In the genomic region with DNA sequence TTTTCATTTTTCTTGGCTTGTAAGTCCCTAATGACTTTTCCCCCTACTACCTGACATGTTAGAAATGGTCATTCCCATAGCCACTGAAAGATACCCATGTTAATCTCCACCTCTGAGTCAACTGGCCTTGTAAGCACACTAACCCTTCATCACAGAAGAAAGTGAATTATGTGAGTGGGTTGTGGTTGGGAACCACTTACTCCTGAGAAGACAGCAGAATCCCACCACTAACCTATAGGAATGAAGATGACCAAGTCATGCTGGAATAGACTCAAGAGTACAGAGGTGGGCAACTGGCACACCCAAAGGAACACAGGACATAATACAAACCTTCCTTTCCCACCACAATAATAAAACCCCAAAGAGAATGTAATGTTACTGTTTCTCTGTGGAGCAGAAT, we compare ENCODE assay signal across 12 cellular contexts. TPM values are rescaled to one million over a fixed set of nuclear protein-coding genes. Genes with fewer than 3 reads are reported as not detected.
DNase-seq lines count a peak whose midpoint lies in the region; ATAC-seq, FAIRE-seq and TF ChIP-seq lines count a peak whose summit lies in the region.
"Had no signal": no experiment of that assay in that cellular context is flagged by ENCODE, and none has a peak within 500 bp of the region (broad histone marks: within the 10 kb centered on the region; RNA-seq: fewer than 3 reads in every experiment).

No MANE protein-coding gene starts in this region.

- H3K4me1 ChIP-seq in GM23248 (ENCODE audit: insufficient read depth), result peaks cover 46% of the 10 kb centered on the region
- peaks cover 48% of the 10 kb centered on the region for H3K4me1 ChIP-seq in astrocyte (ENCODE audit: insufficient read depth, low read length)
- H3K4me1 ChIP-seq in kidney (ENCODE audit: control insufficient read depth in 1 of 2, insufficient read depth in 1 of 2, low read depth in 1 of 2, low read length in 2 of 2), result peaks cover 3 to 15% of the 10 kb centered on the region in 2 donors

- CTCF ChIA-PET in activated CD4-positive, alpha-beta memory T cell treated with anti-CD3 and anti-CD28 coated beads for 36 hours (lab: Charles Lee), result no interaction called here

- peaks cover 20% of the 10 kb centered on the region for H3K36me3 Mint-ChIP-seq in astrocyte (ENCODE audit: low read depth, unreplicated experiment)
- peaks cover 3% of the 10 kb centered on the region for H3K36me3 Mint-ChIP-seq in activated CD4-positive, alpha-beta memory T cell treated with anti-CD3 and anti-CD28 coated beads for 36 hours

- in situ Hi-C loops in GM23248 (cut with MboI), result no loop called here

- POLR2A ChIA-PET in activated CD4-positive, alpha-beta memory T cell treated with anti-CD3 and anti-CD28 coated beads for 36 hours (lab: Charles Lee), result no interaction called here

- H3K9me3 Mint-ChIP-seq in astrocyte (ENCODE audit: unreplicated experiment), result no peaks in the 10 kb centered on the region
- H3K9me3 Mint-ChIP-seq in activated CD4-positive, alpha-beta memory T cell treated with anti-CD3 and anti-CD28 coated beads for 36 hours, result peaks cover 16% of the 10 kb centered on the region

- ATAC-seq in HG03439 (IDR thresholded peaks at IDR 0.05; ENCODE audit: unreplicated experiment) (no peak), GM19035 (IDR thresholded peaks at IDR 0.05; ENCODE audit: unreplicated experiment) (no peak)
- ATAC-seq: activated T-cell treated with anti-CD3 and anti-CD28 coated beads, Interleukin-2, amount 50 U/mL, for 4 hours had no signal

- H3K9me2 ChIP-seq in GM23248 (ENCODE audit: insufficient read depth), result no peaks in the 10 kb centered on the region

- H3K9ac ChIP-seq in GM23248 (peak overlapping the region; percentile 77), astrocyte (ENCODE audit: low read length) (peak overlapping the region; percentile 69), kidney (ENCODE audit: low read length in 2 of 2) (no peak overlapping the region)

- no peak overlapping the region for H3K4me3 Mint-ChIP-seq in astrocyte (ENCODE audit: unreplicated experiment)
- no peak overlapping the region for H3K4me3 Mint-ChIP-seq in activated CD4-positive, alpha-beta memory T cell treated with anti-CD3 and anti-CD28 coated beads for 36 hours
- H3K4me3 Mint-ChIP-seq: activated T-cell treated with anti-CD3 and anti-CD28 coated beads, Interleukin-2, amount 50 U/mL, for 4 hours had no signal

- H2AFZ ChIP-seq in GM23248 (no peak overlapping the region), astrocyte (ENCODE audit: low read depth, low read length) (no peak overlapping the region)

- DNase-seq in GM23248, result peak; percentile 60
- DNase-seq in astrocyte (ENCODE audit: low read depth), result peak; percentile 72
- no peak for DNase-seq in kidney
- no peak for DNase-seq in NCI-H2227 treated with DMSO at 0.1 percent for 48 hours (lab: John Stamatoyannopoulos, UW)
- DNase-seq in activated CD4-positive, alpha-beta memory T cell treated with anti-CD3 and anti-CD28 coated beads for 36 hours, result no peak
- DNase-seq: activated T-cell treated with anti-CD3 and anti-CD28 coated beads, Interleukin-2, amount 50 U/mL, for 4 hours; naive thymus-derived CD8-positive, alpha-beta T cell; NCI-H446 treated with DMSO at 0.1 percent for 48 hours; stimulated activated CD8-positive, alpha-beta memory T cell treated with anti-CD3 and anti-CD28 coated beads, Interleukin-4, amount 100 ng/mL, for 48 hours had no signal

- H3K27me3 Mint-ChIP-seq in astrocyte (ENCODE audit: low read depth, unreplicated experiment), result no peaks in the 10 kb centered on the region
- H3K27me3 Mint-ChIP-seq in activated CD4-positive, alpha-beta memory T cell treated with anti-CD3 and anti-CD28 coated beads for 36 hours, result peaks cover 7% of the 10 kb centered on the region

- peaks cover 50% of the 10 kb centered on the region for H3K79me2 ChIP-seq in GM23248 (ENCODE audit: insufficient read depth)
- peaks cover 20% of the 10 kb centered on the region for H3K79me2 ChIP-seq in astrocyte (ENCODE audit: insufficient read depth, low read length)

- no peaks in the 10 kb centered on the region for H4K20me1 ChIP-seq in GM23248 (ENCODE audit: insufficient read depth)
- no peaks in the 10 kb centered on the region for H4K20me1 ChIP-seq in astrocyte (ENCODE audit: insufficient read depth, low read length)

- H3K27ac Mint-ChIP-seq in astrocyte (ENCODE audit: unreplicated experiment), result no peak overlapping the region
- no peak overlapping the region for H3K27ac Mint-ChIP-seq in activated CD4-positive, alpha-beta memory T cell treated with anti-CD3 and anti-CD28 coated beads for 36 hours

- H3K9me3 ChIP-seq in GM23248 (ENCODE audit: low read depth) (no peaks in the 10 kb centered on the region), astrocyte (ENCODE audit: insufficient read depth, low read depth, low read length) (peaks cover 2% of the 10 kb centered on the region), kidney (ENCODE audit: control insufficient read depth in 1 of 2, low read length in 2 of 2) (no peaks in the 10 kb centered on the region)

- peaks cover 65% of the 10 kb centered on the region for H3F3A ChIP-seq in GM23248 (ENCODE audit: insufficient read depth)

- TF ChIP-seq CTCF in astrocyte (IDR thresholded peaks at IDR 0.05; ENCODE audit: insufficient read depth, low read depth, low read length) (no peak), kidney (IDR thresholded peaks at IDR 0.05; ENCODE audit: borderline replicate concordance, extremely low read depth, insufficient read depth) (no peak)

- H3K36me3 ChIP-seq in GM23248 (ENCODE audit: low read depth) (no peaks in the 10 kb centered on the region), astrocyte (ENCODE audit: insufficient read depth, low read length) (no peaks in the 10 kb centered on the region), kidney (ENCODE audit: control insufficient read depth in 1 of 2, insufficient read depth in 2 of 2, low read length in 2 of 2) (no peaks in the 10 kb centered on the region)

- H3K27me3 ChIP-seq in GM23248 (replicated peaks; ENCODE audit: insufficient read depth) (no peaks in the 10 kb centered on the region), astrocyte (ENCODE audit: insufficient read depth, low read length) (no peaks in the 10 kb centered on the region)

- FAIRE-seq in astrocyte (lab: Jason Lieb, UNC) (no peak), kidney (lab: Jason Lieb, UNC) (no peak)

- peaks cover 45% of the 10 kb centered on the region for H3K4me1 Mint-ChIP-seq in astrocyte (ENCODE audit: low read depth, unreplicated experiment)
- peaks cover 2% of the 10 kb centered on the region for H3K4me1 Mint-ChIP-seq in activated CD4-positive, alpha-beta memory T cell treated with anti-CD3 and anti-CD28 coated beads for 36 hours (ENCODE audit: low read depth)

- H3K4me3 ChIP-seq in GM23248, result 0 out of 2 replicates have a peak overlapping the region, but pooled peaks have one; percentile 24
- no peak overlapping the region for H3K4me3 ChIP-seq in astrocyte (ENCODE audit: insufficient read depth, low read depth, low read length)
- no peak overlapping the region for H3K4me3 ChIP-seq in kidney (ENCODE audit: low read length in 2 of 2)
- no peak overlapping the region for H3K4me3 ChIP-seq in skin epidermis

- H3K4me2 ChIP-seq in GM23248 (ENCODE audit: unreplicated experiment), result peak overlapping the region; percentile 46
- H3K4me2 ChIP-seq in astrocyte (ENCODE audit: low read length), result peak overlapping the region; percentile 72

- H3K27ac ChIP-seq in GM23248 (peak overlapping the region; percentile 89), astrocyte (ENCODE audit: low read depth, low read length) (peak overlapping the region; percentile 71), kidney (ENCODE audit: low read depth in 2 of 2, low read length in 2 of 2) (peak overlapping the region; percentile 22 to 82), skin epidermis (peak overlapping the region in 18 of 21 experiments; percentile 15 to 79 (median 58))

- intact Hi-C loops in kidney (cut with DNase I), result no loop called here
- intact Hi-C loops in activated CD4-positive, alpha-beta memory T cell treated with anti-CD3 and anti-CD28 coated beads for 36 hours (cut with micrococcal nuclease), result no loop called here

RNA-seq across cellular contexts. Expression of a gene that starts 30.1 kb away (rescaled TPM):
- total RNA-seq in GM23248 (2014; rRNA removed; shearing (Covaris generic)), result 0.13 and 2.1 TPM in 2 replicates
- polyA plus RNA-seq in GM23248 (2016; fragmentation: Nextera tagmentation; extraction: Ambion mirVana), result 0.31 and 0.33 TPM in 2 replicates
- 1.2 and 1.3 TPM in 2 replicates for total RNA-seq in astrocyte
- 1.9 TPM for total RNA-seq in kidney
- not detected for polyA plus RNA-seq in kidney (ENCODE audit: insufficient read depth, low read depth, low replicate concordance)
- under 1 TPM; 0.29 to 0.31 TPM for total RNA-seq in activated CD4-positive, alpha-beta memory T cell treated with anti-CD3 and anti-CD28 coated beads for 36 hours

Comparison
In these comparisons a context has a peak if more than half of its experiments do, and no peak if none do; other contexts are left out.
1. DNase-seq: peak in GM23248 (single experiment) and astrocyte (single experiment); none in kidney (single experiment), NCI-H2227 treated with DMSO at 0.1 percent for 48 hours (single experiment) and activated CD4-positive, alpha-beta memory T cell treated with anti-CD3 and anti-CD28 coated beads for 36 hours (single experiment).
2. H3K9ac ChIP-seq: peak in GM23248 (single experiment) and astrocyte (single experiment); none in kidney (0 of 2).
3. Peak in every context shown above with its lines, with median percentiles within 50 percentile points of each other: H3K27ac ChIP-seq.